Comparison of ENCODE assay signal across 8 cellular contexts in genomic region chr9:126722252-126722921, GRCh38.
DNase-seq lines count a peak whose midpoint lies in the region; ATAC-seq lines count a peak whose summit lies in the region.

No MANE protein-coding gene starts in this region.

- H3K4me3 ChIP-seq in HUES48 (ENCODE audit: low read depth, low read length): peak overlapping the region; percentile 70

- H3K9ac ChIP-seq in HUES48 (ENCODE audit: low read depth, low read length): no peak overlapping the region

- no peaks in the 10 kb centered on the region for H3K36me3 ChIP-seq in HUES48 (ENCODE audit: control insufficient read depth, insufficient read depth, low read length)

- H3K4me1 ChIP-seq in HUES48 (ENCODE audit: control insufficient read depth, insufficient read depth, low read length): peaks cover 14% of the 10 kb centered on the region

- no peaks in the 10 kb centered on the region for H3K27me3 Mint-ChIP-seq in activated naive CD8-positive, alpha-beta T cell

- H3K4me3 Mint-ChIP-seq in activated naive CD8-positive, alpha-beta T cell: peak overlapping the region; percentile 84

- H3K27ac ChIP-seq in HUES48 (ENCODE audit: low read depth, low read length): no peak overlapping the region

- intact Hi-C loops in left ventricle myocardium superior (cut with micrococcal nuclease) (no loop called here), sciatic nerve (cut with DNase I) (no loop called here)

- DNase-seq in COR-L47 (lab: John Stamatoyannopoulos, UW) (peak; percentile 70), SKM-1 treated with dmso at 0.1 percent for 144 hours (lab: John Stamatoyannopoulos, UW; ENCODE audit: unreplicated experiment) (peak; percentile 21), left ventricle myocardium superior (peak; percentile 88), sciatic nerve (ENCODE audit: low spot score) (peak; percentile 82), SK-N-DZ (ENCODE audit: low spot score) (no peak)

- no peaks in the 10 kb centered on the region for H3K36me3 Mint-ChIP-seq in activated naive CD8-positive, alpha-beta T cell

- H3K9me3 ChIP-seq in HUES48 (ENCODE audit: control insufficient read depth, insufficient read depth, low read length): no peaks in the 10 kb centered on the region

- H3K27ac Mint-ChIP-seq in activated naive CD8-positive, alpha-beta T cell: peak overlapping the region; percentile 78

- H3K27me3 ChIP-seq in HUES48 (ENCODE audit: control insufficient read depth, insufficient read depth, low read length): peaks cover 34% of the 10 kb centered on the region

- peak; percentile 62 for ATAC-seq in GM21367 (IDR thresholded peaks at IDR 0.05; ENCODE audit: unreplicated experiment)
- peak; percentile 92 for ATAC-seq in left ventricle myocardium superior
- ATAC-seq in sciatic nerve: peak; percentile 87

- no peaks in the 10 kb centered on the region for H3K9me3 Mint-ChIP-seq in activated naive CD8-positive, alpha-beta T cell (ENCODE audit: low read depth)

- peaks cover 36% of the 10 kb centered on the region for H3K4me1 Mint-ChIP-seq in activated naive CD8-positive, alpha-beta T cell (ENCODE audit: low read depth)
